1 cellular context compared by ENCODE assay signal in genomic region chr6:168355716-168356522, GRCh38.
TF ChIP-seq lines count a peak whose summit lies in the region.

No MANE protein-coding gene starts in this region.

TF ChIP-seq in HepG2, 621 proteins besides CTCF, POLR2A, EP300 and RAD21 (continued from another document and continues in another):
- TF ChIP-seq, protein P1, sequence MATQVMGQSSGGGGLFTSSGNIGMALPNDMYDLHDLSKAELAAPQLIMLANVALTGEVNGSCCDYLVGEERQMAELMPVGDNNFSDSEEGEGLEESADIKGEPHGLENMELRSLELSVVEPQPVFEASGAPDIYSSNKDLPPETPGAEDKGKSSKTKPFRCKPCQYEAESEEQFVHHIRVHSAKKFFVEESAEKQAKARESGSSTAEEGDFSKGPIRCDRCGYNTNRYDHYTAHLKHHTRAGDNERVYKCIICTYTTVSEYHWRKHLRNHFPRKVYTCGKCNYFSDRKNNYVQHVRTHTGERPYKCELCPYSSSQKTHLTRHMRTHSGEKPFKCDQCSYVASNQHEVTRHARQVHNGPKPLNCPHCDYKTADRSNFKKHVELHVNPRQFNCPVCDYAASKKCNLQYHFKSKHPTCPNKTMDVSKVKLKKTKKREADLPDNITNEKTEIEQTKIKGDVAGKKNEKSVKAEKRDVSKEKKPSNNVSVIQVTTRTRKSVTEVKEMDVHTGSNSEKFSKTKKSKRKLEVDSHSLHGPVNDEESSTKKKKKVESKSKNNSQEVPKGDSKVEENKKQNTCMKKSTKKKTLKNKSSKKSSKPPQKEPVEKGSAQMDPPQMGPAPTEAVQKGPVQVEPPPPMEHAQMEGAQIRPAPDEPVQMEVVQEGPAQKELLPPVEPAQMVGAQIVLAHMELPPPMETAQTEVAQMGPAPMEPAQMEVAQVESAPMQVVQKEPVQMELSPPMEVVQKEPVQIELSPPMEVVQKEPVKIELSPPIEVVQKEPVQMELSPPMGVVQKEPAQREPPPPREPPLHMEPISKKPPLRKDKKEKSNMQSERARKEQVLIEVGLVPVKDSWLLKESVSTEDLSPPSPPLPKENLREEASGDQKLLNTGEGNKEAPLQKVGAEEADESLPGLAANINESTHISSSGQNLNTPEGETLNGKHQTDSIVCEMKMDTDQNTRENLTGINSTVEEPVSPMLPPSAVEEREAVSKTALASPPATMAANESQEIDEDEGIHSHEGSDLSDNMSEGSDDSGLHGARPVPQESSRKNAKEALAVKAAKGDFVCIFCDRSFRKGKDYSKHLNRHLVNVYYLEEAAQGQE (IDR thresholded peaks at IDR 0.05; ENCODE audit: borderline replicate concordance in 1 of 2, low read depth in 1 of 2, low read length in 2 of 2) = no peak
- TF ChIP-seq SNAPC2 (CRISPR knock-in tag; IDR thresholded peaks at IDR 0.05) = no peak
- TF ChIP-seq PITX1 (CRISPR knock-in tag; IDR thresholded peaks at IDR 0.05) = peak; percentile 61
- TF ChIP-seq ZNF30 (CRISPR knock-in tag; IDR thresholded peaks at IDR 0.05) = no peak
- no peak for TF ChIP-seq ZNF10 (CRISPR knock-in tag; IDR thresholded peaks at IDR 0.05; ENCODE audit: borderline replicate concordance, low read depth)
- TF ChIP-seq CCDC6 (CRISPR knock-in tag; IDR thresholded peaks at IDR 0.05) = no peak
- TF ChIP-seq NFIB (CRISPR knock-in tag; IDR thresholded peaks at IDR 0.05; ENCODE audit: borderline replicate concordance) = no peak
- TF ChIP-seq RFX5 (IDR thresholded peaks at IDR 0.05; ENCODE audit: low read depth, low read length) = 0 out of 2 replicates have a peak, but pooled peaks have one; percentile 4
- TF ChIP-seq, protein P2, sequence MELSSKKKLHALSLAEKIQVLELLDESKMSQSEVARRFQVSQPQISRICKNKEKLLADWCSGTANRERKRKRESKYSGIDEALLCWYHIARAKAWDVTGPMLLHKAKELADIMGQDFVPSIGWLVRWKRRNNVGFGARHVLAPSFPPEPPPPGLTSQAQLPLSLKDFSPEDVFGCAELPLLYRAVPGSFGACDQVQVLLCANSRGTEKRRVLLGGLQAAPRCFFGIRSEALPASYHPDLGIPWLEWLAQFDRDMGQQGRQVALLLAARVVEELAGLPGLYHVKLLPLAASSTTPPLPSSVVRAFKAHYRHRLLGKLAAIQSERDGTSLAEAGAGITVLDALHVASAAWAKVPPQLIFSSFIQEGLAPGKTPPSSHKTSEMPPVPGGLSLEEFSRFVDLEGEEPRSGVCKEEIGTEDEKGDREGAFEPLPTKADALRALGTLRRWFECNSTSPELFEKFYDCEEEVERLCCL (CRISPR knock-in tag; IDR thresholded peaks at IDR 0.05; ENCODE audit: borderline replicate concordance) = no peak
- no peak for TF ChIP-seq CENPBD1 (CRISPR knock-in tag; IDR thresholded peaks at IDR 0.05; ENCODE audit: borderline replicate concordance, low read depth)
- TF ChIP-seq ZNF678 (CRISPR knock-in tag; IDR thresholded peaks at IDR 0.05) = no peak
- TF ChIP-seq, protein P3, sequence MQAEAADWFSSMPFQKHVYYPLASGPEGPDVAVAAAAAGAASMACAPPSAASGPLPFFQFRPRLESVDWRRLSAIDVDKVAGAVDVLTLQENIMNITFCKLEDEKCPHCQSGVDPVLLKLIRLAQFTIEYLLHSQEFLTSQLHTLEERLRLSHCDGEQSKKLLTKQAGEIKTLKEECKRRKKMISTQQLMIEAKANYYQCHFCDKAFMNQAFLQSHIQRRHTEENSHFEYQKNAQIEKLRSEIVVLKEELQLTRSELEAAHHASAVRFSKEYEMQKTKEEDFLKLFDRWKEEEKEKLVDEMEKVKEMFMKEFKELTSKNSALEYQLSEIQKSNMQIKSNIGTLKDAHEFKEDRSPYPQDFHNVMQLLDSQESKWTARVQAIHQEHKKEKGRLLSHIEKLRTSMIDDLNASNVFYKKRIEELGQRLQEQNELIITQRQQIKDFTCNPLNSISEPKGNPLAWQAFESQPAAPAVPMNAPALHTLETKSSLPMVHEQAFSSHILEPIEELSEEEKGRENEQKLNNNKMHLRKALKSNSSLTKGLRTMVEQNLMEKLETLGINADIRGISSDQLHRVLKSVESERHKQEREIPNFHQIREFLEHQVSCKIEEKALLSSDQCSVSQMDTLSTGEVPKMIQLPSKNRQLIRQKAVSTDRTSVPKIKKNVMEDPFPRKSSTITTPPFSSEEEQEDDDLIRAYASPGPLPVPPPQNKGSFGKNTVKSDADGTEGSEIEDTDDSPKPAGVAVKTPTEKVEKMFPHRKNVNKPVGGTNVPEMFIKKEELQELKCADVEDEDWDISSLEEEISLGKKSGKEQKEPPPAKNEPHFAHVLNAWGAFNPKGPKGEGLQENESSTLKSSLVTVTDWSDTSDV (CRISPR knock-in tag; IDR thresholded peaks at IDR 0.05) = no peak
- peak; percentile 26; the same call in 1 of the 2 replicates for TF ChIP-seq RXRB (CRISPR knock-in tag; IDR thresholded peaks at IDR 0.05; ENCODE audit: borderline replicate concordance)
- no peak for TF ChIP-seq FOXM1 (CRISPR knock-in tag; IDR thresholded peaks at IDR 0.05)
- TF ChIP-seq, protein P4, sequence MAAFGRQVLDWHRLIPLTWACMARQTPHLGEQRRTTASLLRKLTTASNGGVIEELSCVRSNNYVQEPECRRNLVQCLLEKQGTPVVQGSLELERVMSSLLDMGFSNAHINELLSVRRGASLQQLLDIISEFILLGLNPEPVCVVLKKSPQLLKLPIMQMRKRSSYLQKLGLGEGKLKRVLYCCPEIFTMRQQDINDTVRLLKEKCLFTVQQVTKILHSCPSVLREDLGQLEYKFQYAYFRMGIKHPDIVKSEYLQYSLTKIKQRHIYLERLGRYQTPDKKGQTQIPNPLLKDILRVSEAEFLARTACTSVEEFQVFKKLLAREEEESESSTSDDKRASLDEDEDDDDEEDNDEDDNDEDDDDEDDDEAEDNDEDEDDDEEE (CRISPR knock-in tag; IDR thresholded peaks at IDR 0.05) = 0 out of 2 replicates have a peak, but pooled peaks have one; percentile 61
- TF ChIP-seq ZBTB1 (CRISPR knock-in tag; IDR thresholded peaks at IDR 0.05; ENCODE audit: borderline replicate concordance) = no peak
- TF ChIP-seq ZNF333 (CRISPR knock-in tag; IDR thresholded peaks at IDR 0.05; ENCODE audit: borderline replicate concordance) = no peak; the same call in 1 of the 2 replicates
- TF ChIP-seq HCFC1 (IDR thresholded peaks at IDR 0.05; ENCODE audit: low read depth, low read length) = no peak
- TF ChIP-seq TEF (CRISPR knock-in tag; IDR thresholded peaks at IDR 0.05) = no peak
- TF ChIP-seq SSRP1 (CRISPR knock-in tag; IDR thresholded peaks at IDR 0.05) = no peak
- TF ChIP-seq XRCC5 (optimal IDR thresholded peaks at IDR 0.05; ENCODE audit: low read length) = no peak
- TF ChIP-seq CENPX (CRISPR knock-in tag; IDR thresholded peaks at IDR 0.05) = no peak
- no peak for TF ChIP-seq SMAD1 (CRISPR knock-in tag; IDR thresholded peaks at IDR 0.05; ENCODE audit: borderline replicate concordance, low read depth)
- peak; percentile 70; the same call in 1 of the 2 replicates for TF ChIP-seq HIVEP1 (CRISPR knock-in tag; IDR thresholded peaks at IDR 0.05)
- TF ChIP-seq THRA (CRISPR knock-in tag; IDR thresholded peaks at IDR 0.05; ENCODE audit: borderline replicate concordance) = no peak
- no peak for TF ChIP-seq ZSCAN20 (CRISPR knock-in tag; IDR thresholded peaks at IDR 0.05; ENCODE audit: borderline replicate concordance)
- no peak; the same call in 1 of the 2 replicates for TF ChIP-seq ZBTB20 (CRISPR knock-in tag; IDR thresholded peaks at IDR 0.05; ENCODE audit: borderline replicate concordance, low read depth)
- TF ChIP-seq RBM39 (IDR thresholded peaks at IDR 0.05; ENCODE audit: low read depth, low read length, poor library complexity, severe bottlenecking) = no peak
- no peak for TF ChIP-seq ZHX2 (IDR thresholded peaks at IDR 0.05; ENCODE audit: low read depth)
- no peak for TF ChIP-seq ZHX2 (CRISPR knock-in tag; IDR thresholded peaks at IDR 0.05; ENCODE audit: borderline replicate concordance)
- TF ChIP-seq ZNF274 (CRISPR knock-in tag; IDR thresholded peaks at IDR 0.05) = no peak
- TF ChIP-seq NFE2L1 (CRISPR knock-in tag; IDR thresholded peaks at IDR 0.05; ENCODE audit: borderline replicate concordance) = no peak
- TF ChIP-seq, protein P5, sequence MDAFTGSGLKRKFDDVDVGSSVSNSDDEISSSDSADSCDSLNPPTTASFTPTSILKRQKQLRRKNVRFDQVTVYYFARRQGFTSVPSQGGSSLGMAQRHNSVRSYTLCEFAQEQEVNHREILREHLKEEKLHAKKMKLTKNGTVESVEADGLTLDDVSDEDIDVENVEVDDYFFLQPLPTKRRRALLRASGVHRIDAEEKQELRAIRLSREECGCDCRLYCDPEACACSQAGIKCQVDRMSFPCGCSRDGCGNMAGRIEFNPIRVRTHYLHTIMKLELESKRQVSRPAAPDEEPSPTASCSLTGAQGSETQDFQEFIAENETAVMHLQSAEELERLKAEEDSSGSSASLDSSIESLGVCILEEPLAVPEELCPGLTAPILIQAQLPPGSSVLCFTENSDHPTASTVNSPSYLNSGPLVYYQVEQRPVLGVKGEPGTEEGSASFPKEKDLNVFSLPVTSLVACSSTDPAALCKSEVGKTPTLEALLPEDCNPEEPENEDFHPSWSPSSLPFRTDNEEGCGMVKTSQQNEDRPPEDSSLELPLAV (CRISPR knock-in tag; conservative IDR thresholded peaks at IDR 0.05; ENCODE audit: low read depth) = no peak
- TF ChIP-seq THAP11 (CRISPR knock-in tag; IDR thresholded peaks at IDR 0.05) = 0 out of 2 replicates have a peak, but pooled peaks have one; percentile 20
- no peak for TF ChIP-seq ZNF3 (CRISPR knock-in tag; IDR thresholded peaks at IDR 0.05)
- no peak for TF ChIP-seq MAFF (IDR thresholded peaks at IDR 0.05; ENCODE audit: low read depth, low read length)
- TF ChIP-seq FOXA1 (IDR thresholded peaks at IDR 0.05) = no peak
- 0 out of 2 replicates have a peak, but pooled peaks have one; percentile 10 for TF ChIP-seq FOXA1 (CRISPR knock-in tag; IDR thresholded peaks at IDR 0.05)
- no peak for TF ChIP-seq ZNF674 (CRISPR knock-in tag; IDR thresholded peaks at IDR 0.05; ENCODE audit: low read depth)
- no peak for TF ChIP-seq TOPORS (CRISPR knock-in tag; IDR thresholded peaks at IDR 0.05)
- peak; percentile 70 for TF ChIP-seq HOXA3 (CRISPR knock-in tag; IDR thresholded peaks at IDR 0.05)
- TF ChIP-seq ZNF263 (CRISPR knock-in tag; IDR thresholded peaks at IDR 0.05) = peak; percentile 90
- TF ChIP-seq, protein P6, sequence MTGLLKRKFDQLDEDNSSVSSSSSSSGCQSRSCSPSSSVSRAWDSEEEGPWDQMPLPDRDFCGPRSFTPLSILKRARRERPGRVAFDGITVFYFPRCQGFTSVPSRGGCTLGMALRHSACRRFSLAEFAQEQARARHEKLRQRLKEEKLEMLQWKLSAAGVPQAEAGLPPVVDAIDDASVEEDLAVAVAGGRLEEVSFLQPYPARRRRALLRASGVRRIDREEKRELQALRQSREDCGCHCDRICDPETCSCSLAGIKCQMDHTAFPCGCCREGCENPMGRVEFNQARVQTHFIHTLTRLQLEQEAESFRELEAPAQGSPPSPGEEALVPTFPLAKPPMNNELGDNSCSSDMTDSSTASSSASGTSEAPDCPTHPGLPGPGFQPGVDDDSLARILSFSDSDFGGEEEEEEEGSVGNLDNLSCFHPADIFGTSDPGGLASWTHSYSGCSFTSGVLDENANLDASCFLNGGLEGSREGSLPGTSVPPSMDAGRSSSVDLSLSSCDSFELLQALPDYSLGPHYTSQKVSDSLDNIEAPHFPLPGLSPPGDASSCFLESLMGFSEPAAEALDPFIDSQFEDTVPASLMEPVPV (CRISPR knock-in tag; IDR thresholded peaks at IDR 0.05) = no peak
